In the genomic region with DNA sequence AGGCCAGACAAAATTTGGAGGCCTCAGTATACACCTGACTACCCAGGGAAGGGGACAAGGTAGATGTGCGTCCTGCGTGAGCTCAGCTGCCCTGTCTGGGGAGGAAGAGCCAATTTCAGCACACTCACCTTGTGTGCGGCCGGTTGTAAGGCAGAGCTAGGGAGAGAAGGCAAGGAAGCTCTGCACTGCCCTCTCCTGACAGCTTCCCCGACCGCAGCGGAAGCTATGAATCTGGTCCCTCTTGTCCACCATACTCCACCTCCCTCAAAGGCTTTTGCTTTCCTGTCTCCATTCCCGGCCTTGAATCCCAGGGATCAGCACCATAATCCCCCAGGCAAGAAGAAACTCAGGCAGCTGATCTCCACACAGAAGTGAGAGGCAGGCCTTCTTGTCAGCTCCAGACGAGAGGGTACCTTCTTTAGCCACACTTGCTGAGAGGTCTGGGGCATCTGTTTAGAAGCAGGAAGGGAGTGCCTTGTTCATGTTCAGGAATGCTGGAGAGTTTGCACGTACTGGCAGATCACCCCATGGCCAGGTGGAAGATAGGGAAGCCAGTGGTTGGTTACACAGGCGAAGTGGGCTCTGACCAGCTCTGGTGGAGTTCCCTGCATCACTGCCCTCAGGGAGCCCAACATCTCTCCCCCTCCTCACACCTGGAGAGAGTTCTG, we compare ENCODE assay signal across 9 cellular contexts.
DNase-seq lines count a peak whose midpoint lies in the region; ATAC-seq, FAIRE-seq and TF ChIP-seq lines count a peak whose summit lies in the region.
"Had no signal": no experiment of that assay in that cellular context is flagged by ENCODE, and none has a peak within 500 bp of the region (broad histone marks: within the 10 kb centered on the region; RNA-seq: fewer than 3 reads in every experiment).

No MANE protein-coding gene starts in this region.

- no peaks in the 10 kb centered on the region for H3K79me2 ChIP-seq in GM23248 (ENCODE audit: insufficient read depth)

- H2AFZ ChIP-seq in GM23248 = peak overlapping the region; percentile 85

- TF ChIP-seq CTCF in bronchial epithelial cell (IDR thresholded peaks at IDR 0.05; ENCODE audit: insufficient read depth, low read length, severe bottlenecking) = peak; percentile 83

- WGBS in GM23248 (ENCODE audit: low coverage in 1 of 2, low lambda C conversion rate in 2 of 2, missing lambda C conversion rate in 2 of 2), 2 experiments = 9 to 17% methylated on average over 11 of the region's 11 CpGs

- H3K27me3 Mint-ChIP-seq in stimulated activated naive CD8-positive, alpha-beta T cell treated with anti-CD3 and anti-CD28 coated beads, Interleukin-15, amount 100 ng/mL, for 72 hours = peaks cover 53% of the 10 kb centered on the region

- in situ Hi-C loops in GM23248 (cut with MboI) = no loop called here

- H3F3A ChIP-seq in GM23248 (ENCODE audit: insufficient read depth) = no peaks in the 10 kb centered on the region

- H4K20me1 ChIP-seq in GM23248 (ENCODE audit: insufficient read depth) = no peaks in the 10 kb centered on the region
- H4K20me1 ChIP-seq: BLaER1 had no signal

- H3K4me2 ChIP-seq in GM23248 (ENCODE audit: unreplicated experiment) = no peak overlapping the region
- H3K4me2 ChIP-seq: BLaER1 had no signal

- no peak overlapping the region for H3K27ac ChIP-seq in GM23248
- H3K27ac ChIP-seq: BLaER1 had no signal

- H3K36me3 ChIP-seq in GM23248 (ENCODE audit: low read depth) = no peaks in the 10 kb centered on the region
- no peaks in the 10 kb centered on the region for H3K36me3 ChIP-seq in bronchial epithelial cell (ENCODE audit: control insufficient read depth, insufficient read depth, low read length)
- H3K36me3 ChIP-seq: BLaER1 had no signal

- no peak overlapping the region for H3K4me3 Mint-ChIP-seq in stimulated activated naive CD8-positive, alpha-beta T cell treated with anti-CD3 and anti-CD28 coated beads, Interleukin-15, amount 100 ng/mL, for 72 hours

- no peaks in the 10 kb centered on the region for H3K9me3 Mint-ChIP-seq in stimulated activated naive CD8-positive, alpha-beta T cell treated with anti-CD3 and anti-CD28 coated beads, Interleukin-15, amount 100 ng/mL, for 72 hours

- H3K27ac Mint-ChIP-seq in stimulated activated naive CD8-positive, alpha-beta T cell treated with anti-CD3 and anti-CD28 coated beads, Interleukin-15, amount 100 ng/mL, for 72 hours = peak overlapping the region in 1 of 2 donors; percentile 44

- peak; percentile 55 for ATAC-seq in stimulated activated naive CD8-positive, alpha-beta T cell treated with anti-CD3 and anti-CD28 coated beads, Interleukin-15, amount 100 ng/mL, for 72 hours

- no peaks in the 10 kb centered on the region for H3K27me3 ChIP-seq in GM23248 (replicated peaks; ENCODE audit: insufficient read depth)
- H3K27me3 ChIP-seq in bronchial epithelial cell (ENCODE audit: control insufficient read depth, insufficient read depth, low read length) = no peaks in the 10 kb centered on the region
- H3K27me3 ChIP-seq: BLaER1 had no signal

- no peaks in the 10 kb centered on the region for H3K9me2 ChIP-seq in GM23248 (ENCODE audit: insufficient read depth)

- no peak overlapping the region for H3K9ac ChIP-seq in GM23248
- H3K9ac ChIP-seq: BLaER1 had no signal

- H3K9me3 ChIP-seq in GM23248 (ENCODE audit: low read depth) = no peaks in the 10 kb centered on the region
- H3K9me3 ChIP-seq: BLaER1 had no signal

- DNase-seq in NCI-H1417 (lab: John Stamatoyannopoulos, UW) = peak in 2 of 3 experiments; percentile 39 to 68
- no peak for DNase-seq in NCI-H1417 treated with DMSO at 0.1 percent for 48 hours (lab: John Stamatoyannopoulos, UW)
- peak; percentile 81 for DNase-seq in GM23248
- DNase-seq in NCI-H460 (ENCODE audit: extremely low read depth, low read depth) = peak; percentile 25
- peak; percentile 64 for DNase-seq in bronchial epithelial cell (ENCODE audit: low read depth)
- DNase-seq in islet precursor cell = peak; percentile 88
- no peak for DNase-seq in stimulated activated naive CD8-positive, alpha-beta T cell treated with anti-CD3 and anti-CD28 coated beads, Interleukin-15, amount 100 ng/mL, for 72 hours
- no peak for DNase-seq in NCI-H345 (lab: John Stamatoyannopoulos, UW)

- H3K4me3 ChIP-seq in GM23248 = no peak overlapping the region
- no peak overlapping the region for H3K4me3 ChIP-seq in bronchial epithelial cell (ENCODE audit: low read depth, low read length)
- H3K4me3 ChIP-seq: BLaER1 had no signal

- FAIRE-seq in bronchial epithelial cell (lab: Jason Lieb, UNC) = peak; percentile 7

- H3K4me1 ChIP-seq in GM23248 (ENCODE audit: insufficient read depth) = no peaks in the 10 kb centered on the region
- H3K4me1 ChIP-seq: BLaER1 had no signal

- H3K4me1 Mint-ChIP-seq in stimulated activated naive CD8-positive, alpha-beta T cell treated with anti-CD3 and anti-CD28 coated beads, Interleukin-15, amount 100 ng/mL, for 72 hours = peaks cover 14% of the 10 kb centered on the region

Comparison
In these comparisons a context has a peak if more than half of its experiments do, and no peak if none do; other contexts are left out.
1. DNase-seq: peak in NCI-H1417 (2 of 3), GM23248 (single experiment), NCI-H460 (single experiment), bronchial epithelial cell (single experiment) and islet precursor cell (single experiment); none in NCI-H1417 treated with DMSO at 0.1 percent for 48 hours (single experiment), stimulated activated naive CD8-positive, alpha-beta T cell treated with anti-CD3 and anti-CD28 coated beads, Interleukin-15, amount 100 ng/mL, for 72 hours (0 of 2) and NCI-H345 (single experiment).